In genomic region chr13:106352850-106353249, GRCh38 we compare ENCODE assay signal across 21 cellular contexts.
A peak's percentile ranks its signal among the peaks of the same experiment; 100 is the strongest.
DNase-seq lines count a peak whose midpoint lies in the region; ATAC-seq and TF ChIP-seq lines count a peak whose summit lies in the region.
"Had no signal": no experiment of that assay in that cellular context is flagged by ENCODE, and none has a peak within 500 bp of the region (broad histone marks: within the 10 kb centered on the region; RNA-seq: fewer than 3 reads in every experiment).

No MANE protein-coding gene starts in this region.

- H3K9me3 ChIP-seq in uterus, result no peaks in the 10 kb centered on the region
- H3K9me3 ChIP-seq: A549, BE2C had no signal

- DNase-seq in EL, result peak; percentile 17
- DNase-seq in choroid plexus epithelial cell (ENCODE audit: low read depth), result peak; percentile 45
- peak; percentile 51 for DNase-seq in iris pigment epithelial cell (ENCODE audit: low read depth)
- no peak for DNase-seq in uterus
- DNase-seq in foreskin fibroblast, result no peak
- DNase-seq: 8988T; ACHN; AML-193; BE2C; CD4-positive, alpha-beta T cell; CD8-positive, alpha-beta memory T cell; DMS 273 treated with DMSO at 0.1 percent for 48 hours; DMS79; GDM1; H9 had no signal

- TF ChIP-seq CTCF in choroid plexus epithelial cell (conservative IDR thresholded peaks at IDR 0.05; ENCODE audit: low read depth, low read length) (no peak), uterus (IDR thresholded peaks at IDR 0.05) (no peak), foreskin fibroblast (IDR thresholded peaks at IDR 0.05; ENCODE audit: low read depth, low read length) (no peak)

- TF ChIP-seq POLR2A in uterus (IDR thresholded peaks at IDR 0.05), result no peak

- H3K36me3 ChIP-seq in uterus, result no peaks in the 10 kb centered on the region
- H3K36me3 ChIP-seq: BE2C; BLaER1 treated with 17β-estradiol and CSF1 and Interleukin-3, amounts not matched to agents 10 nM and 100 nM had no signal

- no peak overlapping the region for H3K27ac ChIP-seq in uterus
- H3K27ac ChIP-seq: A549; BLaER1 treated with 17β-estradiol and CSF1 and Interleukin-3, amounts not matched to agents 10 nM and 100 nM had no signal

- intact Hi-C loops in uterus (cut with DNase I; ENCODE audit: low total_unique reads), result no loop called here

- ATAC-seq in GM18498 (IDR thresholded peaks at IDR 0.05; ENCODE audit: unreplicated experiment), result no peak
- ATAC-seq: A549, GM12878, GM23338, HCT116 had no signal

- H3K4me3 ChIP-seq in choroid plexus epithelial cell (ENCODE audit: low read depth, low read length) (no peak overlapping the region), uterus (no peak overlapping the region), foreskin fibroblast (ENCODE audit: low read depth in 1 of 2, low read length in 2 of 2) (no peak overlapping the region)
- H3K4me3 ChIP-seq: A549; BLaER1 treated with 17β-estradiol and CSF1 and Interleukin-3, amounts not matched to agents 10 nM and 100 nM; GM12878; GM23338 had no signal

- no peaks in the 10 kb centered on the region for H3K27me3 ChIP-seq in uterus
- H3K27me3 ChIP-seq: BE2C had no signal

- H3K4me1 ChIP-seq in uterus, result no peaks in the 10 kb centered on the region
- H3K4me1 ChIP-seq: A549 had no signal

Comparison
In these comparisons a context has a peak if more than half of its experiments do, and no peak if none do; other contexts are left out.
1. DNase-seq: peak in EL (single experiment), choroid plexus epithelial cell (single experiment) and iris pigment epithelial cell (single experiment); none in uterus (0 of 2) and foreskin fibroblast (0 of 2).